Comparison of ENCODE assay signal across 8 cellular contexts in genomic region chrX:66074920-66075879, GRCh38. TPM values are rescaled to one million over a fixed set of nuclear protein-coding genes. Genes with fewer than 3 reads are reported as not detected.
A peak's percentile ranks its signal among the peaks of the same experiment; 100 is the strongest.
DNase-seq lines count a peak whose midpoint lies in the region; ATAC-seq and TF ChIP-seq lines count a peak whose summit lies in the region.
"Had no signal": no experiment of that assay in that cellular context is flagged by ENCODE, and none has a peak within 500 bp of the region (broad histone marks: within the 10 kb centered on the region; RNA-seq: fewer than 3 reads in every experiment).

No MANE protein-coding gene starts in this region.

- no peak overlapping the region for H3K4me3 ChIP-seq in fibroblast of mammary gland (ENCODE audit: control insufficient read depth, low read depth, low read length)

- no peak for TF ChIP-seq POLR2A in erythroblast (IDR thresholded peaks at IDR 0.05; ENCODE audit: low read length)

- POLR2A ChIA-PET in activated CD4-positive, alpha-beta T cell treated with anti-CD3 and anti-CD28 coated beads for 36 hours (lab: Charles Lee): no interaction called here

- no peak for TF ChIP-seq CTCF in fibroblast of mammary gland (conservative IDR thresholded peaks at IDR 0.05; ENCODE audit: control insufficient read depth, insufficient read depth, low read depth, low read length)

- H3K4me3 Mint-ChIP-seq in activated CD4-positive, alpha-beta T cell treated with anti-CD3 and anti-CD28 coated beads for 36 hours: peak overlapping the region; percentile 58

- no peaks in the 10 kb centered on the region for H3K9me3 Mint-ChIP-seq in activated CD4-positive, alpha-beta T cell treated with anti-CD3 and anti-CD28 coated beads for 36 hours (ENCODE audit: low read depth)

- peaks cover 6% of the 10 kb centered on the region for H3K36me3 Mint-ChIP-seq in activated CD4-positive, alpha-beta T cell treated with anti-CD3 and anti-CD28 coated beads for 36 hours (ENCODE audit: low read depth)

- H3K27me3 Mint-ChIP-seq in activated CD4-positive, alpha-beta T cell treated with anti-CD3 and anti-CD28 coated beads for 36 hours: no peaks in the 10 kb centered on the region

- peak; percentile 73 for ATAC-seq in HG02981 (IDR thresholded peaks at IDR 0.05; ENCODE audit: unreplicated experiment)
- peak; percentile 76 for ATAC-seq in activated CD4-positive, alpha-beta T cell treated with anti-CD3 and anti-CD28 coated beads for 36 hours

- peak; percentile 66 for DNase-seq in activated CD4-positive, alpha-beta T cell treated with anti-CD3 and anti-CD28 coated beads for 36 hours
- DNase-seq in fibroblast of mammary gland (ENCODE audit: low read depth) (peak; percentile 8), erythroblast (lab: John Stamatoyannopoulos, UW) (no peak), iPS-NIHi7 (ENCODE audit: extremely low spot score) (no peak), AG08395 (ENCODE audit: low spot score) (no peak)
- DNase-seq in stimulated activated CD8-positive, alpha-beta memory T cell treated with anti-CD3 and anti-CD28 coated beads, Interleukin-4, amount 100 ng/mL, for 24 hours (ENCODE audit: low read depth): peak; percentile 18

- H3K4me1 Mint-ChIP-seq in activated CD4-positive, alpha-beta T cell treated with anti-CD3 and anti-CD28 coated beads for 36 hours: peaks cover 26% of the 10 kb centered on the region

- CTCF ChIA-PET in activated CD4-positive, alpha-beta T cell treated with anti-CD3 and anti-CD28 coated beads for 36 hours (lab: Charles Lee): interaction anchor here (0.5 to 0.7 kb wide), 3 partner anchors 404 to 1058 kb away, joined by 3 to 5 read pairs (median 4); no protein-coding TSS in a partner anchor

- peak overlapping the region; percentile 90 for H3K27ac Mint-ChIP-seq in activated CD4-positive, alpha-beta T cell treated with anti-CD3 and anti-CD28 coated beads for 36 hours

- intact Hi-C loops in activated CD4-positive, alpha-beta T cell treated with anti-CD3 and anti-CD28 coated beads for 36 hours (cut with DNase I, micrococcal nuclease): loop anchor here (1.0 to 5.0 kb wide), 3 partner anchors 28 to 43 kb away; no protein-coding TSS in a partner anchor

RNA-seq across cellular contexts. Expression of gene VSIG4, which starts 35.3 kb away (rescaled TPM):
- under 1 TPM in 1 of 2 experiments, not detected in 1; 0.09 TPM for total RNA-seq in activated CD4-positive, alpha-beta T cell treated with anti-CD3 and anti-CD28 coated beads for 36 hours
- total RNA-seq: fibroblast of lung had no signal

Comparison
In these comparisons a context has a peak if more than half of its experiments do, and no peak if none do; other contexts are left out.
1. DNase-seq: peak in activated CD4-positive, alpha-beta T cell treated with anti-CD3 and anti-CD28 coated beads for 36 hours (single experiment), fibroblast of mammary gland (single experiment) and stimulated activated CD8-positive, alpha-beta memory T cell treated with anti-CD3 and anti-CD28 coated beads, Interleukin-4, amount 100 ng/mL, for 24 hours (single experiment); none in erythroblast (0 of 2), iPS-NIHi7 (single experiment) and AG08395 (single experiment).